In the genomic region with DNA sequence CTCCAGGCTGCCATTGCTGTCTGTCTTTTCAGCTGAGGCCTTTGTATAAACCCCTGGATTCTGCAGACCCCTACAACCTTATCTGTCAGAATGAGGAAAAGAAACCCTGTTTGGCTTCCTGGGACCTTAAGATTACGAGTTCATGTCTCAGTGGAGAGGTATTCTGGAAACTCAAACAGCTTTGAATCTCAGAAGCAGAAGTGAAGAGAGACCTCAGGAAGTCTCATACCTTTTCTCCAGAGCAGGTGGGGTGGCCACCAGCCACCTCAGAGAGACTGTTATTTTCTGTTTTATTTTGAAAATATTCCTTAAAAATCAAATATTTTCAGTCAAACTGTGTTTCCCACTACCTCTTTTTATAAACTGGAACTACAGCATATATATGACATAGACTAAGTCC, we compare ENCODE assay signal across 15 cellular contexts.
"Had no signal": no experiment of that assay in that cellular context is flagged by ENCODE, and none has a peak within 500 bp of the region (broad histone marks: within the 10 kb centered on the region; RNA-seq: fewer than 3 reads in every experiment).

No MANE protein-coding gene starts in this region.

- H3K9me3 ChIP-seq: esophagus muscularis mucosa, pancreas had no signal

- H3K27ac Mint-ChIP-seq: memory B cell, nephron progenitor cell, T-helper 17 cell had no signal

- H3K36me3 ChIP-seq: esophagus muscularis mucosa, heart left ventricle, pancreas had no signal

- H3K4me1 ChIP-seq: esophagus muscularis mucosa, heart left ventricle, pancreas had no signal

- H3K27ac ChIP-seq: esophagus muscularis mucosa, heart left ventricle, pancreas had no signal

- H3K27me3 Mint-ChIP-seq: activated naive CD8-positive, alpha-beta T cell treated with anti-CD3 and anti-CD28 coated beads for 36 hours; stimulated activated naive CD8-positive, alpha-beta T cell treated with anti-CD3 and anti-CD28 coated beads, Interleukin-15, amount 100 ng/mL, for 72 hours had no signal

- ATAC-seq: heart left ventricle, pancreas, T-helper 17 cell had no signal

- H3K36me3 Mint-ChIP-seq: activated naive CD8-positive, alpha-beta T cell treated with anti-CD3 and anti-CD28 coated beads for 36 hours; memory B cell had no signal

- H3K4me1 Mint-ChIP-seq: memory B cell, nephron progenitor cell had no signal

- H3K4me3 ChIP-seq: esophagus muscularis mucosa, heart left ventricle, pancreas had no signal

- DNase-seq: activated CD4-positive, alpha-beta T cell treated with anti-CD3 and anti-CD28 coated beads, Interleukin-2, amount 50 U/mL, for 1 hour; activated CD4-positive, CD25-positive, alpha-beta regulatory T cell; activated effector memory CD4-positive, alpha-beta T cell treated with Interleukin-2 at 50 U/mL for 16 hours; activated naive CD8-positive, alpha-beta T cell treated with anti-CD3 and anti-CD28 coated beads for 36 hours; cerebellar nuclear complex; foreskin fibroblast; heart left ventricle; nephron progenitor cell; pancreas; stimulated activated CD4-positive, alpha-beta T cell treated with anti-CD3 and anti-CD28 coated beads, Interleukin-15, amount 100 ng/mL, for 24 hours; stimulated activated CD4-positive, alpha-beta T cell treated with anti-CD3 and anti-CD28 coated beads, Interleukin-4, amount 100 ng/mL, for 24 hours; stimulated activated naive CD8-positive, alpha-beta T cell treated with anti-CD3 and anti-CD28 coated beads, Interleukin-15, amount 100 ng/mL, for 72 hours; T-helper 17 cell had no signal

- H3K4me3 Mint-ChIP-seq: activated naive CD8-positive, alpha-beta T cell treated with anti-CD3 and anti-CD28 coated beads for 36 hours; memory B cell; nephron progenitor cell; T-helper 17 cell had no signal

- H3K27me3 ChIP-seq: esophagus muscularis mucosa, heart left ventricle, pancreas had no signal

- H3K9me3 Mint-ChIP-seq: memory B cell, nephron progenitor cell had no signal
